In the genomic region with DNA sequence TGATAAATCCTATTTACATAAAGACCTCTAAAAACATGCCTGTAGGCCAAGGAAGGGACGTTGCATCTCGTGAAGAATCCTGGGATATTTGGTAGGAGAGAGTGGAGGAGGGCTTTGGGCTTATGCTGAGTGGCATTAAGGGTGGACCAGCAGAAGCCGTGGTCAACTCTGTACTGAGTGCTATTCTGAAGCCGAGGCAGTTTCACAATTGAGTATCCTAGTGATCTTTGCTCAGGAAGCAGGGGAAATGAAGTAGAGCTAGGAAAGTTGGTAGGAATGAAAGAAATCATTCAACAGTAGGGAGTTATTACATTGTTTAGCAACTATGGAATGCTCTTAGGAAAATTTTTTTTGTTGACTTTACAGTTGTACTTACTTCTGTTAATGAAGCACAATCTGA, we compare ENCODE assay signal across 16 cellular contexts.
"Had no signal": no experiment of that assay in that cellular context is flagged by ENCODE, and none has a peak within 500 bp of the region (broad histone marks: within the 10 kb centered on the region; RNA-seq: fewer than 3 reads in every experiment).

No MANE protein-coding gene starts in this region.

- H3K27ac ChIP-seq: breast epithelium, parathyroid adenoma, thyroid gland, vagina had no signal

- H3K27me3 Mint-ChIP-seq: activated CD4-positive, alpha-beta memory T cell treated with anti-CD3 and anti-CD28 coated beads for 36 hours; activated naive CD8-positive, alpha-beta T cell had no signal

- H3K4me3 ChIP-seq: breast epithelium, thyroid gland, vagina had no signal

- H3K4me3 Mint-ChIP-seq: activated CD4-positive, alpha-beta memory T cell treated with anti-CD3 and anti-CD28 coated beads for 36 hours; activated naive CD8-positive, alpha-beta T cell; endodermal cell; neural crest cell; T-helper 2 cell treated with Interferon-gamma antibody and Interleukin-4, amounts not matched to agents 5 μg/mL and 100 μg/mL, for 36 hours had no signal

- H3K9ac ChIP-seq: parathyroid adenoma had no signal

- H3K27ac Mint-ChIP-seq: activated CD4-positive, alpha-beta memory T cell treated with anti-CD3 and anti-CD28 coated beads for 36 hours; activated naive CD8-positive, alpha-beta T cell; endodermal cell; T-helper 2 cell treated with Interferon-gamma antibody and Interleukin-4, amounts not matched to agents 5 μg/mL and 100 μg/mL, for 36 hours had no signal

- H3K9me3 ChIP-seq: breast epithelium, thyroid gland, vagina had no signal

- DNase-seq: activated CD4-positive, alpha-beta memory T cell treated with anti-CD3 and anti-CD28 coated beads for 36 hours; activated CD4-positive, CD25-positive, alpha-beta regulatory T cell treated with anti-CD3 and anti-CD28 coated beads, Interleukin-2, amount 50 U/mL, for 72 hours; activated gamma-delta T cell; activated T-cell treated with anti-CD3 and anti-CD28 coated beads, Interleukin-2, amount 50 U/mL, for 48 hours; aorta; dermis blood vessel endothelial cell; endodermal cell; hippocampal formation; mammary epithelial cell; thyroid gland had no signal

- H3K4me1 ChIP-seq: breast epithelium, parathyroid adenoma, thyroid gland, vagina had no signal

- H3K9me3 Mint-ChIP-seq: activated CD4-positive, alpha-beta memory T cell treated with anti-CD3 and anti-CD28 coated beads for 36 hours; neural crest cell had no signal

- H3K79me2 ChIP-seq: parathyroid adenoma had no signal

- H3K36me3 ChIP-seq: breast epithelium, thyroid gland, vagina had no signal

- H3K27me3 ChIP-seq: breast epithelium, thyroid gland, vagina had no signal

- H3K4me1 Mint-ChIP-seq: neural crest cell had no signal

- H2AFZ ChIP-seq: parathyroid adenoma had no signal
